13 cellular contexts compared by ENCODE assay signal in the genomic region with DNA sequence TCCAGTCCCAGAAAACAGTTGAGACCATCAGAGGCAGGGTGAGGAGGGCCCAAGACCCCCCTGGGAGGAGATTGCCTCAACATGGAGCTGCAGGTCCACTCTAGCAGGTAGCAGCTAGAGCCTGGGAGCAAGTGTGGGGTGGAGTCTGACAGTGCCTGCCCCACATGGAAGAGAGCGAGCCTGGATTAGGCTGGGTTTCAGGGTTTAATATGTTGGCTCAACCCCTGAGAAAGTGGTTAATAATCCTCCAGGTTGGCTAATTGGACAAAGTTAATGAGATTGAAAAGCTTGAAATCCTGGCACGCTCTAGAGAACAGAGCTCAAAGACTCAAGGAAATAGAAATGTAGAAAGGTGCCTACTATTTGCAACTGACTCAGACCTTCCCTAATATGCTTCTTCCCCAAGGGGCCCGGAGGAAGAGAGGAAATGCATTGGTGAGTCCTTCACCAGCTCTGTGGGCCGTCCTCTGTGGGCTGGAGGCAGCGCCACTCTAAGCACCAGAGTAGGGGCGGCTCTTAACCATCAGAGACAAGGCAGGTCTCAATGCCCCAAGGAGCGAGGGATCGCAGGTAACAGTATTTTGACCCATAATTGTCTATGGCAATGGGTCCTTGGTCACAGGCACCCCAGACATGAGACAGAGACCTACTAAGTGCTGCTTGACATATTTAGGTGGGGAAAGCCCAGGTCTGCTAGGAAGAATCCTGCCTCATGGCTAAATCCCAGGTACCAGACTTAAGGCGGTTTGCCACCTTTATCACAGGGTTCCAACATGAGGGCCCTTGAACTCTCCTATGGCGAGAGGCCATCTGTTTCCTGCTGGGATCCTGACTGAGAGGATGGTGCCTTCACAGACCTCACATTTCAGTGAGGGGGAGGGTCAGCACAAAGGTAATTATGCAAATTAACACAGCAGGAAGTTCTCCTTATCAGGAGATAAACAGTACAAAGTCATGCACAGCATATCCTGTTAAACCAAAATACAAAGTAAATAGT. TPM values are rescaled to one million over a fixed set of nuclear protein-coding genes. Genes with fewer than 3 reads are reported as not detected.
A peak's percentile ranks its signal among the peaks of the same experiment; 100 is the strongest.
DNase-seq lines count a peak whose midpoint lies in the region; ATAC-seq and TF ChIP-seq lines count a peak whose summit lies in the region.
"Had no signal": no experiment of that assay in that cellular context is flagged by ENCODE, and none has a peak within 500 bp of the region (broad histone marks: within the 10 kb centered on the region; RNA-seq: fewer than 3 reads in every experiment).

No MANE protein-coding gene starts in this region.

- H3K9me2 ChIP-seq in PC-9 (ENCODE audit: insufficient read depth) = no peaks in the 10 kb centered on the region

- no peak for TF ChIP-seq CTCF in natural killer cell (IDR thresholded peaks at IDR 0.05)
- TF ChIP-seq CTCF in epithelial cell of proximal tubule (conservative IDR thresholded peaks at IDR 0.05; ENCODE audit: low read depth, low read length) = no peak
- TF ChIP-seq CTCF in nephron progenitor cell (IDR thresholded peaks at IDR 0.05) = no peak
- no peak for TF ChIP-seq CTCF in prostate gland (IDR thresholded peaks at IDR 0.05)
- no peak for TF ChIP-seq CTCF in sigmoid colon (IDR thresholded peaks at IDR 0.05)
- no peak for TF ChIP-seq CTCF in PC-9 (conservative IDR thresholded peaks at IDR 0.05)

- ATAC-seq in natural killer cell treated with Interleukin-12 subunit alpha and Interleukin-12 subunit beta and Interleukin-15 and Interleukin-18, amount 100 ng/mL, for 72 hours = no peak
- ATAC-seq in natural killer cell = no peak
- ATAC-seq: HCT116 had no signal

- POLR2A ChIA-PET in PC-9 (lab: Charles Lee; ENCODE audit: unreplicated experiment) = no interaction called here

- TF ChIP-seq EP300 in sigmoid colon (IDR thresholded peaks at IDR 0.05) = no peak

- H3K36me3 ChIP-seq in prostate gland (no peaks in the 10 kb centered on the region), sigmoid colon (no peaks in the 10 kb centered on the region), PC-9 (ENCODE audit: low read depth) (no peaks in the 10 kb centered on the region)

- H3K9me3 ChIP-seq in prostate gland (no peaks in the 10 kb centered on the region), sigmoid colon (no peaks in the 10 kb centered on the region), PC-9 (ENCODE audit: insufficient read depth, low read depth) (no peaks in the 10 kb centered on the region)

- H2AFZ ChIP-seq in PC-9 = no peak overlapping the region

- no peak for TF ChIP-seq POLR2A in prostate gland (IDR thresholded peaks at IDR 0.05)
- TF ChIP-seq POLR2A in sigmoid colon (IDR thresholded peaks at IDR 0.05) = peak in 1 of 2 donors; percentile 21

- H3K27me3 ChIP-seq in prostate gland (replicated peaks; ENCODE audit: insufficient read depth) (no peaks in the 10 kb centered on the region), sigmoid colon (no peaks in the 10 kb centered on the region), PC-9 (ENCODE audit: insufficient read depth, low read depth) (no peaks in the 10 kb centered on the region)

- peaks cover 9 to 11% of the 10 kb centered on the region in 2 donors for H3K27me3 Mint-ChIP-seq in natural killer cell treated with Interleukin-12 subunit alpha and Interleukin-12 subunit beta and Interleukin-15 and Interleukin-18, amount 100 ng/mL, for 72 hours
- H3K27me3 Mint-ChIP-seq in natural killer cell (ENCODE audit: low read depth in 2 of 2) = peaks cover 20 to 21% of the 10 kb centered on the region in 2 donors
- H3K27me3 Mint-ChIP-seq in nephron progenitor cell (ENCODE audit: low read depth, poor library complexity) = peaks cover 6% of the 10 kb centered on the region

- 81% methylated on average over 10 of the region's 10 CpGs for WGBS in prostate gland
- 29 to 56% methylated on average over 10 of the region's 10 CpGs for WGBS in sigmoid colon, 2 donors

- H3K79me2 ChIP-seq in PC-9 (ENCODE audit: low read depth) = no peaks in the 10 kb centered on the region

- no peak overlapping the region for H3K4me3 ChIP-seq in epithelial cell of proximal tubule (ENCODE audit: low read depth, low read length)
- no peak overlapping the region for H3K4me3 ChIP-seq in prostate gland
- no peak overlapping the region for H3K4me3 ChIP-seq in sigmoid colon
- no peak overlapping the region for H3K4me3 ChIP-seq in PC-9

- peaks cover 6% of the 10 kb centered on the region; the same call in 1 of the 2 replicates for H3F3A ChIP-seq in PC-9 (ENCODE audit: insufficient read depth, low read depth)

- H3K9me3 Mint-ChIP-seq in natural killer cell treated with Interleukin-12 subunit alpha and Interleukin-12 subunit beta and Interleukin-15 and Interleukin-18, amount 100 ng/mL, for 72 hours = no peaks in the 10 kb centered on the region
- no peaks in the 10 kb centered on the region for H3K9me3 Mint-ChIP-seq in natural killer cell
- H3K9me3 Mint-ChIP-seq in nephron progenitor cell = peaks cover 5% of the 10 kb centered on the region

- H3K4me1 ChIP-seq in prostate gland (replicated peaks) (peaks cover under 1% of the 10 kb centered on the region), sigmoid colon (peaks cover 0 to 2% (median 0%) of the 10 kb centered on the region in 4 donors), PC-9 (replicated peaks; ENCODE audit: insufficient read depth) (peaks cover 29% of the 10 kb centered on the region)

- H3K27ac ChIP-seq in prostate gland (no peak overlapping the region), sigmoid colon (no peak overlapping the region), PC-9 (no peak overlapping the region)
- H3K27ac ChIP-seq: epithelial cell of prostate had no signal

- no peaks in the 10 kb centered on the region for H3K36me3 Mint-ChIP-seq in natural killer cell treated with Interleukin-12 subunit alpha and Interleukin-12 subunit beta and Interleukin-15 and Interleukin-18, amount 100 ng/mL, for 72 hours
- H3K36me3 Mint-ChIP-seq in natural killer cell (no peaks in the 10 kb centered on the region), nephron progenitor cell (ENCODE audit: low read depth) (no peaks in the 10 kb centered on the region)

- no peaks in the 10 kb centered on the region for H4K20me1 ChIP-seq in PC-9 (ENCODE audit: insufficient read depth)

- BruUV-seq in PC-9 (replicated peaks; lab: Mats Ljungman, UMichigan) = no TSS peak

- intact Hi-C loops in natural killer cell (cut with micrococcal nuclease) = no loop called here
- intact Hi-C loops in prostate gland (cut with DNase I) = no loop called here
- intact Hi-C loops in sigmoid colon (cut with DNase I) = no loop called here
- intact Hi-C loops in PC-9 (cut with micrococcal nuclease; ENCODE audit: unreplicated experiment) = no loop called here

- H3K4me2 ChIP-seq in PC-9 = no peak overlapping the region

- no peak overlapping the region for H3K4me3 Mint-ChIP-seq in natural killer cell treated with Interleukin-12 subunit alpha and Interleukin-12 subunit beta and Interleukin-15 and Interleukin-18, amount 100 ng/mL, for 72 hours
- no peak overlapping the region for H3K4me3 Mint-ChIP-seq in natural killer cell
- H3K4me3 Mint-ChIP-seq in nephron progenitor cell = no peak overlapping the region

- CTCF ChIA-PET in PC-9 (lab: Charles Lee) = no interaction called here

- peak; percentile 47 for DNase-seq in natural killer cell treated with Interleukin-12 subunit alpha and Interleukin-12 subunit beta and Interleukin-15 and Interleukin-18, amount 100 ng/mL, for 72 hours (ENCODE audit: low spot score)
- DNase-seq in natural killer cell (no peak), NCI-H524 treated with DMSO at 0.1 percent for 48 hours (lab: John Stamatoyannopoulos, UW) (peak; percentile 96), epithelial cell of proximal tubule (ENCODE audit: low read depth) (peak; percentile 92), nephron progenitor cell (no peak), prostate gland (ENCODE audit: low spot score) (no peak), sigmoid colon (no peak), PC-9 (no peak)
- DNase-seq: occipital lobe; stimulated activated naive CD4-positive, alpha-beta T cell treated with Interleukin-2 at 50 U/mL for 16 hours had no signal

- peaks cover 28 to 36% of the 10 kb centered on the region in 2 donors for H3K4me1 Mint-ChIP-seq in natural killer cell treated with Interleukin-12 subunit alpha and Interleukin-12 subunit beta and Interleukin-15 and Interleukin-18, amount 100 ng/mL, for 72 hours (ENCODE audit: low read depth in 2 of 2)
- H3K4me1 Mint-ChIP-seq in natural killer cell (peaks cover 35 to 42% of the 10 kb centered on the region in 2 donors), nephron progenitor cell (peaks cover 29% of the 10 kb centered on the region)

- H3K27ac Mint-ChIP-seq in natural killer cell treated with Interleukin-12 subunit alpha and Interleukin-12 subunit beta and Interleukin-15 and Interleukin-18, amount 100 ng/mL, for 72 hours = no peak overlapping the region
- H3K27ac Mint-ChIP-seq in natural killer cell (peak overlapping the region in 1 of 2 donors; percentile 87), nephron progenitor cell (no peak overlapping the region)

RNA-seq across cellular contexts. Expression of gene RSPH1, which starts 33.8 kb away (rescaled TPM):
- under 1 TPM in 1 of 2 donors, not detected in 1; 0.25 TPM for total RNA-seq in natural killer cell treated with Interleukin-12 subunit alpha and Interleukin-12 subunit beta and Interleukin-15 and Interleukin-18, amount 100 ng/mL, for 72 hours
- total RNA-seq in natural killer cell = under 1 TPM in 1 of 3 donors, not detected in 2; 0.16 TPM
- total RNA-seq in epithelial cell of proximal tubule = 1.8 TPM in 1 of 2 replicates, not detected in the other
- total RNA-seq in prostate gland = 1 to 10 TPM; 1.6 to 2.6 TPM
- total RNA-seq in sigmoid colon = 1 to 10 TPM in 2 of 4 donors, not detected in 2; 1.2 TPM
- polyA plus RNA-seq in sigmoid colon = 10 to 100 TPM in 1 of 3 donors, 1 to 10 TPM in 2; 3.0 to 13.4 (median 8.8) TPM
- total RNA-seq in PC-9 (2021) = 4.3 and 8.0 TPM in 2 replicates
- total RNA-seq: M059J had no signal

RNA-seq across cellular contexts. Expression of gene SLC37A1, which starts 51.5 kb away (rescaled TPM):
- total RNA-seq in natural killer cell treated with Interleukin-12 subunit alpha and Interleukin-12 subunit beta and Interleukin-15 and Interleukin-18, amount 100 ng/mL, for 72 hours = 10 to 100 TPM; 17.2 to 22.5 TPM
- total RNA-seq in natural killer cell (10 to 100 TPM; 24.8 to 25.8 (median 25.3) TPM), epithelial cell of proximal tubule (16.4 and 21.7 TPM in 2 replicates), prostate gland (10 to 100 TPM; 44.2 to 49.6 TPM), sigmoid colon (1 to 10 TPM; 2.3 to 7.8 (median 5.0) TPM), PC-9 (2021) (23.5 and 26.7 TPM in 2 replicates)
- 10 to 100 TPM; 21.0 to 98.5 (median 31.2) TPM for polyA plus RNA-seq in sigmoid colon

RNA-seq across cellular contexts. Expression of gene UBASH3A, which starts 58.5 kb away (rescaled TPM):
- total RNA-seq in natural killer cell treated with Interleukin-12 subunit alpha and Interleukin-12 subunit beta and Interleukin-15 and Interleukin-18, amount 100 ng/mL, for 72 hours = 1 to 10 TPM; 1.7 to 9.2 TPM
- 1 to 10 TPM in 2 of 3 donors, under 1 TPM in 1; 0.66 to 5.0 (median 2.0) TPM for total RNA-seq in natural killer cell
- total RNA-seq in epithelial cell of proximal tubule = not detected in 2 replicates
- total RNA-seq in prostate gland = 1 to 10 TPM in 1 of 2 donors, under 1 TPM in 1; 0.23 to 1.8 TPM
- not detected for total RNA-seq in sigmoid colon
- 1 to 10 TPM in 1 of 3 donors, not detected in 2; 3.9 TPM for polyA plus RNA-seq in sigmoid colon
- total RNA-seq in PC-9 (2021) = not detected in 2 replicates
- total RNA-seq: M059J, occipital lobe had no signal

Comparison
In these comparisons a context has a peak if more than half of its experiments do, and no peak if none do; other contexts are left out.
1. DNase-seq: peak in natural killer cell treated with Interleukin-12 subunit alpha and Interleukin-12 subunit beta and Interleukin-15 and Interleukin-18, amount 100 ng/mL, for 72 hours (single experiment), NCI-H524 treated with DMSO at 0.1 percent for 48 hours (single experiment) and epithelial cell of proximal tubule (single experiment); none in natural killer cell (single experiment), nephron progenitor cell (single experiment), prostate gland (single experiment), sigmoid colon (single experiment) and PC-9 (0 of 2).